18 cellular contexts compared by ENCODE assay signal in the genomic region with DNA sequence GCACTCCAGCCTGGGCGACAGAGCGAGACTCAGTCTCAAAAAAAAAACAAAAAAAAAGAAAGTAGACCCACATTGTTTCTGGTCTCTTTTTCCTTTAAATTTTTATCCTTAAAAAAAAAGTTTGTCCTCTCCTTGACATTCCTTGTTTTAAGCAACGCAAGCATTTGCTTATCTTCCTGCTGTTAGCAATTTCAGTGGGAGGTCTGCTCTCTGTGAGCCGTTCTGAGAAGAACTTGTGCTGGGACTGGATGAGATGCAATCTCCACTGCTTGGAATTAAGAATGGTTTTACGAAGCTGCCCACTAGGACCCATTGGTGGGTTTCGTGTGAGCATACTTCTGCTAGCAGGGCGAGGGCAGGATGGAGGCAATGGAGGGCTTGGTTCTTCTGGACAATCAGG.
DNase-seq lines count a peak whose midpoint lies in the region; ATAC-seq, FAIRE-seq and TF ChIP-seq lines count a peak whose summit lies in the region.
"Had no signal": no experiment of that assay in that cellular context is flagged by ENCODE, and none has a peak within 500 bp of the region (broad histone marks: within the 10 kb centered on the region; RNA-seq: fewer than 3 reads in every experiment).

No MANE protein-coding gene starts in this region.

- no peaks in the 10 kb centered on the region for H3F3A ChIP-seq in PC-9 (ENCODE audit: insufficient read depth, low read depth)

- H2AFZ ChIP-seq in PC-9 = no peak overlapping the region

- ATAC-seq in HG03565 (IDR thresholded peaks at IDR 0.05; ENCODE audit: unreplicated experiment) = no peak
- ATAC-seq: CD8-positive, alpha-beta T cell; SK-N-SH treated with all-trans-retinoic acid at 6 μM for 48 hours had no signal

- DNase-seq in adrenal gland (peak in 1 of 7 donors; percentile 47), fibroblast of peridontal ligament (ENCODE audit: extremely low read depth) (peak; percentile 42), thyroid gland (no peak), PC-9 (no peak), small intestine (no peak)
- DNase-seq: ACHN; CD8-positive, alpha-beta T cell; DMS79; HCEC 1CT; MM.1S; NCI-H1105; NCI-H1694; NCI-H524; SHP77 treated with DMSO at 0.1 percent for 48 hours had no signal

- no peaks in the 10 kb centered on the region for H3K79me2 ChIP-seq in PC-9 (ENCODE audit: low read depth)

- H3K9me3 Mint-ChIP-seq in nephron = no peaks in the 10 kb centered on the region
- H3K9me3 Mint-ChIP-seq: CD8-positive, alpha-beta T cell had no signal

- H3K27ac ChIP-seq in adrenal gland (peak overlapping the region in 3 of 5 donors; percentile 82 to 91 (median 89)), thyroid gland (peak overlapping the region; percentile 77 to 81 (median 79)), PC-9 (no peak overlapping the region), small intestine (ENCODE audit: low read depth in 1 of 2, low read length in 1 of 2) (no peak overlapping the region)

- peaks cover 59% of the 10 kb centered on the region for H3K4me1 Mint-ChIP-seq in nephron

- H3K4me1 ChIP-seq in adrenal gland (replicated peaks in 1 of 2) = peaks cover 14 to 52% of the 10 kb centered on the region in 2 donors
- peaks cover 33 to 43% of the 10 kb centered on the region in 2 donors for H3K4me1 ChIP-seq in thyroid gland
- peaks cover 7% of the 10 kb centered on the region; the same call in 1 of the 2 replicates for H3K4me1 ChIP-seq in PC-9 (replicated peaks; ENCODE audit: insufficient read depth)
- peaks cover 0 to 7% of the 10 kb centered on the region in 2 donors for H3K4me1 ChIP-seq in small intestine (ENCODE audit: control insufficient read depth in 2 of 2, insufficient read depth in 1 of 2, low read depth in 1 of 2, low read length in 1 of 2)

- H3K4me2 ChIP-seq in PC-9 = no peak overlapping the region

- POLR2A ChIA-PET in PC-9 (lab: Charles Lee; ENCODE audit: unreplicated experiment) = no interaction called here

- H3K36me3 Mint-ChIP-seq in nephron (ENCODE audit: low read depth) = no peaks in the 10 kb centered on the region
- H3K36me3 Mint-ChIP-seq: CD8-positive, alpha-beta T cell had no signal

- H3K27me3 ChIP-seq in adrenal gland (no peaks in the 10 kb centered on the region), thyroid gland (no peaks in the 10 kb centered on the region), PC-9 (ENCODE audit: insufficient read depth, low read depth) (peaks cover 11% of the 10 kb centered on the region), small intestine (ENCODE audit: control insufficient read depth in 2 of 2, insufficient read depth in 2 of 2, low read length in 2 of 2) (peaks cover 5% of the 10 kb centered on the region in 2 donors)

- no TSS peak for BruUV-seq in PC-9 (replicated peaks; lab: Mats Ljungman, UMichigan)

- peak overlapping the region; percentile 48 to 78 (median 69) for H3K4me3 Mint-ChIP-seq in nephron
- H3K4me3 Mint-ChIP-seq: B cell; CD8-positive, alpha-beta T cell had no signal

- 44 to 67% (median 52%) methylated on average over 7 of the region's 7 CpGs for WGBS in adrenal gland, 4 donors
- WGBS in thyroid gland, 2 donors = 67 to 72% methylated on average over 6 to 7 of the region's 7 CpGs
- WGBS in small intestine, 3 donors = 81 to 87% (median 86%) methylated on average over 6 to 7 of the region's 7 CpGs

- peak overlapping the region; percentile 95 to 98 (median 95) for H3K27ac Mint-ChIP-seq in nephron
- H3K27ac Mint-ChIP-seq: B cell; CD8-positive, alpha-beta T cell had no signal

- no peaks in the 10 kb centered on the region for H4K20me1 ChIP-seq in PC-9 (ENCODE audit: insufficient read depth)

- TF ChIP-seq CTCF in adrenal gland (IDR thresholded peaks at IDR 0.05) (no peak), nephron (IDR thresholded peaks at IDR 0.05; ENCODE audit: unreplicated experiment in 3 of 3) (no peak), thyroid gland (IDR thresholded peaks at IDR 0.05) (no peak), PC-9 (conservative IDR thresholded peaks at IDR 0.05) (no peak)

- H3K4me3 ChIP-seq in adrenal gland (no peak overlapping the region), thyroid gland (replicated peaks in 1 of 3) (no peak overlapping the region), PC-9 (no peak overlapping the region), small intestine (ENCODE audit: low read depth in 1 of 2, low read length in 2 of 2) (no peak overlapping the region)

- CTCF ChIA-PET in PC-9 (lab: Charles Lee) = no interaction called here

- intact Hi-C loops in adrenal gland (cut with DNase I) (no loop called here), thyroid gland (cut with DNase I) (no loop called here), PC-9 (cut with micrococcal nuclease; ENCODE audit: unreplicated experiment) (loop anchor here (10.0 kb wide), 1 partner anchor 176 kb away; no protein-coding TSS in a partner anchor)

- H3K9me2 ChIP-seq in PC-9 (ENCODE audit: insufficient read depth) = no peaks in the 10 kb centered on the region

- H3K36me3 ChIP-seq in adrenal gland (replicated peaks in 1 of 2) (no peaks in the 10 kb centered on the region), thyroid gland (no peaks in the 10 kb centered on the region), PC-9 (ENCODE audit: low read depth) (no peaks in the 10 kb centered on the region), small intestine (ENCODE audit: control insufficient read depth in 2 of 2, insufficient read depth in 2 of 2, low read length in 2 of 2) (no peaks in the 10 kb centered on the region)

- FAIRE-seq in small intestine (lab: Jason Lieb, UNC) = no peak

- peaks cover 7% of the 10 kb centered on the region for H3K27me3 Mint-ChIP-seq in nephron (ENCODE audit: low read depth)

- H3K9me3 ChIP-seq in adrenal gland (replicated peaks in 1 of 3) (no peaks in the 10 kb centered on the region), thyroid gland (no peaks in the 10 kb centered on the region), PC-9 (ENCODE audit: insufficient read depth, low read depth) (no peaks in the 10 kb centered on the region), small intestine (ENCODE audit: control insufficient read depth, low read depth) (no peaks in the 10 kb centered on the region)

- TF ChIP-seq POLR2A in adrenal gland (IDR thresholded peaks at IDR 0.05) = no peak
- no peak for TF ChIP-seq POLR2A in thyroid gland (IDR thresholded peaks at IDR 0.05)

Comparison
In these comparisons a context has a peak if more than half of its experiments do, and no peak if none do; other contexts are left out.
1. H3K27ac ChIP-seq: peak in adrenal gland (3 of 5) and thyroid gland (3 of 3); none in PC-9 (single experiment) and small intestine (0 of 2).